ENCODE assay signal across 9 cellular contexts in genomic region chr15:35289029-35289617, GRCh38.
A peak's percentile ranks its signal among the peaks of the same experiment; 100 is the strongest.
DNase-seq lines count a peak whose midpoint lies in the region; ATAC-seq, FAIRE-seq and TF ChIP-seq lines count a peak whose summit lies in the region.
"Had no signal": no experiment of that assay in that cellular context is flagged by ENCODE, and none has a peak within 500 bp of the region (broad histone marks: within the 10 kb centered on the region; RNA-seq: fewer than 3 reads in every experiment).

No MANE protein-coding gene starts in this region.

- no peak overlapping the region for H3K9ac ChIP-seq in H1 (replicated peaks in 1 of 4; ENCODE audit: extremely low read depth in 1 of 4, low read depth in 3 of 4, low read length in 3 of 4)

- no peaks in the 10 kb centered on the region for H3K9me3 Mint-ChIP-seq in activated T-cell treated with anti-CD3 and anti-CD28 coated beads, Interleukin-2, amount 50 U/mL, for 24 hours
- H3K9me3 Mint-ChIP-seq in activated naive CD4-positive, alpha-beta T cell treated with anti-CD3 and anti-CD28 coated beads, Interleukin-2, amount 50 U/mL, for 72 hours, result no peaks in the 10 kb centered on the region

- peak; percentile 66 for FAIRE-seq in H1 (lab: Jason Lieb, UNC)

- ATAC-seq in activated naive CD4-positive, alpha-beta T cell treated with anti-CD3 and anti-CD28 coated beads, Interleukin-2, amount 50 U/mL, for 72 hours, result no peak
- no peak for ATAC-seq in omental fat pad (ENCODE audit: low FRiP score)

- H3K79me1 ChIP-seq in H1 (ENCODE audit: low read depth, low read length), result no peaks in the 10 kb centered on the region

- no peaks in the 10 kb centered on the region for H3K27me3 ChIP-seq in H7 (ENCODE audit: control insufficient read depth, insufficient read depth, low read length)
- H3K27me3 ChIP-seq in H1 (replicated peaks in 1 of 4; ENCODE audit: control insufficient read depth in 3 of 4, extremely low read depth in 1 of 4, insufficient read depth in 3 of 4, low read length in 3 of 4), result no peaks in the 10 kb centered on the region
- H3K27me3 ChIP-seq: SJCRH30 had no signal

- H2AK5ac ChIP-seq in H1 (ENCODE audit: low read depth, low read length), result no peak overlapping the region

- no peak overlapping the region for H2BK5ac ChIP-seq in H1 (ENCODE audit: low read depth, low read length)

- no peak overlapping the region for H3K56ac ChIP-seq in H1 (replicated peaks; ENCODE audit: insufficient read length, low read depth, low read length)

- TF ChIP-seq EP300 in H1 (IDR thresholded peaks at IDR 0.05; ENCODE audit: borderline replicate concordance in 1 of 2, low read depth in 2 of 2, low read length in 2 of 2), result no peak

- H3K27ac ChIP-seq in H1 (ENCODE audit: low read depth, low read length), result no peak overlapping the region
- H3K27ac ChIP-seq: SJCRH30 had no signal

- H3K27ac Mint-ChIP-seq in activated T-cell treated with anti-CD3 and anti-CD28 coated beads, Interleukin-2, amount 50 U/mL, for 24 hours, result no peak overlapping the region
- H3K27ac Mint-ChIP-seq in activated naive CD4-positive, alpha-beta T cell treated with anti-CD3 and anti-CD28 coated beads, Interleukin-2, amount 50 U/mL, for 72 hours, result no peak overlapping the region

- H3K4ac ChIP-seq in H1 (replicated peaks; ENCODE audit: insufficient read length, low read depth, low read length), result no peak overlapping the region

- CTCF ChIA-PET in H1 (lab: Charles Lee; ENCODE audit: partially characterized antibody), result interaction anchor here (0.5 to 9.9 kb wide), 28 partner anchors 9 to 1588 kb away, joined by 3 to 156 read pairs (median 4); no protein-coding TSS in a partner anchor

- no peak overlapping the region for H4K91ac ChIP-seq in H1 (replicated peaks; ENCODE audit: insufficient read length, low read length)

- no peaks in the 10 kb centered on the region for H3K36me3 ChIP-seq in H7 (replicated peaks; ENCODE audit: control insufficient read depth, insufficient read depth, low read length)
- H3K36me3 ChIP-seq in H1 (ENCODE audit: control insufficient read depth in 2 of 4, insufficient read depth in 4 of 4, low read length in 3 of 4), result no peaks in the 10 kb centered on the region
- H3K36me3 ChIP-seq: SJCRH30 had no signal

- no peaks in the 10 kb centered on the region for H3K36me3 Mint-ChIP-seq in activated T-cell treated with anti-CD3 and anti-CD28 coated beads, Interleukin-2, amount 50 U/mL, for 24 hours (ENCODE audit: low read depth)
- H3K36me3 Mint-ChIP-seq in activated naive CD4-positive, alpha-beta T cell treated with anti-CD3 and anti-CD28 coated beads, Interleukin-2, amount 50 U/mL, for 72 hours, result no peaks in the 10 kb centered on the region

- 39% methylated on average over 3 of the region's 3 CpGs; no CpG with 5 or more reads in 1 of the 2 experiments for WGBS in H1 (ENCODE audit: extremely low coverage in 1 of 2, insufficient coverage in 1 of 2, insufficient read length in 1 of 2, insufficient replicate concordance in 2 of 2, low coverage in 1 of 2, low lambda C conversion rate in 2 of 2, missing lambda C conversion rate in 1 of 2), 2 experiments

- H2BK120ac ChIP-seq in H1 (replicated peaks; ENCODE audit: low read depth, low read length), result no peak overlapping the region

- no peaks in the 10 kb centered on the region for H3K4me1 Mint-ChIP-seq in activated T-cell treated with anti-CD3 and anti-CD28 coated beads, Interleukin-2, amount 50 U/mL, for 24 hours (ENCODE audit: low read depth)

- H3K18ac ChIP-seq in H1 (ENCODE audit: extremely low read depth, low read length), result no peak overlapping the region

- no peak overlapping the region for H2BK20ac ChIP-seq in H1 (ENCODE audit: low read length)

- no peak overlapping the region for H3K4me3 Mint-ChIP-seq in activated T-cell treated with anti-CD3 and anti-CD28 coated beads, Interleukin-2, amount 50 U/mL, for 24 hours

- no peak for TF ChIP-seq POLR2A in H1 (IDR thresholded peaks at IDR 0.05; ENCODE audit: control extremely low read depth in 1 of 2, low read depth in 2 of 2, low read length in 2 of 2)

- peak; percentile 92 to 94 for TF ChIP-seq RAD21 in H1 (IDR thresholded peaks at IDR 0.05 in 1 of 2, conservative IDR thresholded peaks at IDR 0.05 in 1 of 2; ENCODE audit: low read depth in 2 of 2, low read length in 2 of 2)

- no peak overlapping the region for H3K23ac ChIP-seq in H1 (ENCODE audit: insufficient read length)

- H3K9me3 ChIP-seq in H1 (ENCODE audit: insufficient read depth in 2 of 2, low read depth in 1 of 2, low read length in 1 of 2), result no peaks in the 10 kb centered on the region
- H3K9me3 ChIP-seq: SJCRH30 had no signal

- peak in 2 of 3 experiments; percentile 63 to 79; a peak in 3 of 4 replicates for TF ChIP-seq CTCF in H1 (IDR thresholded peaks at IDR 0.05; ENCODE audit: control extremely low read depth in 1 of 3, insufficient read depth in 1 of 3, low read depth in 1 of 3, low read length in 3 of 3)
- peak in 1 of 3 donors; percentile 26 for TF ChIP-seq CTCF in omental fat pad (IDR thresholded peaks at IDR 0.05)

- H2AFZ ChIP-seq in H1 (ENCODE audit: low read length), result no peak overlapping the region

- H4K20me1 ChIP-seq in H1 (replicated peaks in 1 of 2; ENCODE audit: control insufficient read depth in 1 of 2, insufficient read depth in 2 of 2, low read length in 2 of 2), result no peaks in the 10 kb centered on the region

- POLR2A ChIA-PET in H1 (lab: Charles Lee; ENCODE audit: partially characterized antibody), result no interaction called here

- no peak overlapping the region for H3K4me3 ChIP-seq in H7 (ENCODE audit: insufficient read depth, low read depth, low read length)
- H3K4me3 ChIP-seq in H1 (ENCODE audit: extremely low read depth in 1 of 4, insufficient read depth in 2 of 4, low read depth in 3 of 4, low read length in 4 of 4), result no peak overlapping the region
- H3K4me3 ChIP-seq: SJCRH30 had no signal

- no peaks in the 10 kb centered on the region for H3K79me2 ChIP-seq in H1 (ENCODE audit: control insufficient read depth in 1 of 2, insufficient read depth in 2 of 2, low read length in 2 of 2)

- no peak overlapping the region for H2BK12ac ChIP-seq in H1 (ENCODE audit: low read depth, low read length)

- H3K23me2 ChIP-seq in H1 (ENCODE audit: low read depth, low read length), result no peaks in the 10 kb centered on the region

- H4K5ac ChIP-seq in H1 (ENCODE audit: insufficient read length, low read depth, low read length), result no peak overlapping the region

- in situ Hi-C loops in Caki2 (cut with HindIII; ENCODE audit: low pct_unique_long_range_greater_than_20kb, low sequenced_read_pairs), result no loop called here

- no peak overlapping the region for H3K14ac ChIP-seq in H1 (ENCODE audit: insufficient read length)

- peak; percentile 47 for DNase-seq in Caki2 (ENCODE audit: low read depth)
- DNase-seq in H7, result peak; percentile 49
- peak; percentile 65 for DNase-seq in NCI-H526 treated with DMSO at 0.1 percent for 48 hours (lab: John Stamatoyannopoulos, UW)
- DNase-seq in H1 (ENCODE audit: low read depth in 1 of 2, low spot score in 2 of 2), result no peak
- peak; percentile 62 for DNase-seq in myocyte (ENCODE audit: low read depth)
- no peak for DNase-seq in activated T-cell treated with anti-CD3 and anti-CD28 coated beads, Interleukin-2, amount 50 U/mL, for 24 hours
- no peak for DNase-seq in activated naive CD4-positive, alpha-beta T cell treated with anti-CD3 and anti-CD28 coated beads, Interleukin-2, amount 50 U/mL, for 72 hours (ENCODE audit: low spot score in 2 of 2)
- DNase-seq in omental fat pad (ENCODE audit: low spot score), result no peak

- H3K4me1 ChIP-seq in H1 (replicated peaks in 1 of 4; ENCODE audit: control insufficient read depth in 3 of 4, insufficient read depth in 4 of 4, low read length in 3 of 4), result peaks cover 0 to 4% (median 0%) of the 10 kb centered on the region in 4 experiments; a peak in 4 of 7 replicates

- H3K27me3 Mint-ChIP-seq in activated T-cell treated with anti-CD3 and anti-CD28 coated beads, Interleukin-2, amount 50 U/mL, for 24 hours, result no peaks in the 10 kb centered on the region

- H3K4me2 ChIP-seq in H1 (ENCODE audit: insufficient read depth in 1 of 2, low read depth in 2 of 2, low read length in 2 of 2), result no peak overlapping the region

- H4K8ac ChIP-seq in H1 (ENCODE audit: extremely low read depth, insufficient read depth, low read length), result no peak overlapping the region

- H2BK15ac ChIP-seq in H1 (ENCODE audit: low read length), result no peak overlapping the region

TF ChIP-seq in H1, 55 proteins besides CTCF, POLR2A, EP300 and RAD21 (continues in another document):
- TF ChIP-seq SP4 (IDR thresholded peaks at IDR 0.05; ENCODE audit: low read length) (no peak), TCF12 (IDR thresholded peaks at IDR 0.05; ENCODE audit: low read depth, low read length) (no peak), SIX5 (IDR thresholded peaks at IDR 0.05; ENCODE audit: low read depth, low read length) (no peak), MAFK (IDR thresholded peaks at IDR 0.05; ENCODE audit: low read depth, low read length) (no peak), RXRA (IDR thresholded peaks at IDR 0.05; ENCODE audit: insufficient read depth, low read depth, low read length) (no peak), E2F6 (IDR thresholded peaks at IDR 0.05) (no peak), JUN (IDR thresholded peaks at IDR 0.05; ENCODE audit: low read depth, low read length) (no peak), KDM5A (IDR thresholded peaks at IDR 0.05; ENCODE audit: low read length) (no peak), TAF1 (IDR thresholded peaks at IDR 0.05; ENCODE audit: low read depth, low read length) (no peak), NANOG (IDR thresholded peaks at IDR 0.05; ENCODE audit: insufficient read depth, low read depth, low read length, poor library complexity, severe bottlenecking) (no peak), JUND (IDR thresholded peaks at IDR 0.05; ENCODE audit: low read length) (no peak), TBP (IDR thresholded peaks at IDR 0.05; ENCODE audit: low read depth, low read length) (no peak), USF2 (IDR thresholded peaks at IDR 0.05; ENCODE audit: low read length) (no peak), BRCA1 (IDR thresholded peaks at IDR 0.05; ENCODE audit: low read depth, low read length) (no peak), PHF8 (conservative IDR thresholded peaks at IDR 0.05; ENCODE audit: low read depth, low read length) (no peak), CREB1 (IDR thresholded peaks at IDR 0.05) (no peak)

Comparison
In these comparisons a context has a peak if more than half of its experiments do, and no peak if none do; other contexts are left out.
1. DNase-seq: peak in Caki2 (single experiment), H7 (single experiment), NCI-H526 treated with DMSO at 0.1 percent for 48 hours (single experiment) and myocyte (single experiment); none in H1 (0 of 2), activated T-cell treated with anti-CD3 and anti-CD28 coated beads, Interleukin-2, amount 50 U/mL, for 24 hours (single experiment), activated naive CD4-positive, alpha-beta T cell treated with anti-CD3 and anti-CD28 coated beads, Interleukin-2, amount 50 U/mL, for 72 hours (0 of 2) and omental fat pad (single experiment).